In the genomic region with DNA sequence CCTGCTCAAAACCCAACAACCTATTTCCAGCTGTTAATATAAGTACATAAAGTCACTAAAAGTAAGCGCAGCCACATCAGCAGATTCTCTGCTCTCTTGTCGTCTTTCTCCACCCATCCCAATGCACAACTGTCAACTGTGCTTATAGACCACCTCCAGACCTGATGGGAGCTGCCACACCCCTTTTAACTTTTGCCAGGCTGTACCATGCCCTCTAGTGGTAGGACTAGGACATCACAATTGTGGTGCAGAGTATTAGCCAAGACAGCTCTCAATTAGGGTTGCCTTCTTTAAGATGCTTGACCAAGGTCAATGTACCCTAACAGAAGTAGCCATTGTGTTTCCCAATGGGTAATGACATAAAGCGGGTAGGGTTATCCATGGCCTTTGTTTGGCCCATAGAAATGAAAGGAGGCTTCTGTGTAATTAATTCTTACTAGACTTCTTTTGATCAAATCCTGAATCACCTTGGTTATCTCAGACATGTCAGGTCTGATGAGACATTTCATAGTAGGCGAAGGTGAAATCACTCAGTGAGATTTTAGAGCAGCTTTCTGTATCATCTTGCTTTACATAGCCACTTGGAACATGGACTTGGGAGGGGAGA, we compare ENCODE assay signal across 8 cellular contexts.
DNase-seq lines count a peak whose midpoint lies in the region; ATAC-seq and TF ChIP-seq lines count a peak whose summit lies in the region.

No MANE protein-coding gene starts in this region.

- H3K27me3 ChIP-seq in CD4-positive, alpha-beta memory T cell (ENCODE audit: insufficient read depth, low read length), result no peaks in the 10 kb centered on the region

- no peaks in the 10 kb centered on the region for H3K4me1 Mint-ChIP-seq in CD4-positive, alpha-beta memory T cell

- no peak overlapping the region for H3K4me3 ChIP-seq in CD4-positive, alpha-beta memory T cell (ENCODE audit: low read length in 2 of 2)

- ATAC-seq in GM18909 (IDR thresholded peaks at IDR 0.05; ENCODE audit: poor library complexity, unreplicated experiment) (peak; percentile 90), HG03103 (IDR thresholded peaks at IDR 0.05; ENCODE audit: low read depth, unreplicated experiment) (peak; percentile 87)

- no peak overlapping the region for H3K4me3 Mint-ChIP-seq in CD4-positive, alpha-beta memory T cell

- H3K27ac Mint-ChIP-seq in CD4-positive, alpha-beta memory T cell, result no peak overlapping the region

- POLR2A ChIA-PET in CD4-positive, alpha-beta memory T cell (lab: Charles Lee; ENCODE audit: partially characterized antibody), result no interaction called here

- TF ChIP-seq CTCF in VCaP (conservative IDR thresholded peaks at IDR 0.05), result peak; percentile 92

- CTCF ChIA-PET in CD4-positive, alpha-beta memory T cell (lab: Charles Lee; ENCODE audit: partially characterized antibody), result interaction anchor here (0.8 to 3.7 kb wide), 16 partner anchors 8 to 997 kb away, joined by 3 to 29 read pairs (median 3); no protein-coding TSS in a partner anchor

- no peaks in the 10 kb centered on the region for H3K36me3 ChIP-seq in CD4-positive, alpha-beta memory T cell (ENCODE audit: insufficient read depth, low read length)

- H3K9me3 ChIP-seq in CD4-positive, alpha-beta memory T cell (ENCODE audit: control insufficient read depth in 1 of 2, low read length in 2 of 2), result no peaks in the 10 kb centered on the region

- H3K9me3 Mint-ChIP-seq in CD4-positive, alpha-beta memory T cell, result no peaks in the 10 kb centered on the region

- no peaks in the 10 kb centered on the region for H3K4me1 ChIP-seq in CD4-positive, alpha-beta memory T cell (ENCODE audit: insufficient read depth, low read length)

- no peak overlapping the region for H3K27ac ChIP-seq in CD4-positive, alpha-beta memory T cell (ENCODE audit: low read depth, low read length)
- H3K27ac ChIP-seq in VCaP, result no peak overlapping the region
- peak overlapping the region; percentile 17 for H3K27ac ChIP-seq in substantia nigra (ENCODE audit: low read depth, low read length, poor library complexity, severe bottlenecking)

- intact Hi-C loops in CD4-positive, alpha-beta memory T cell (cut with micrococcal nuclease), result loop anchor here (1.0 to 2.0 kb wide), 3 partner anchors 43 to 643 kb away; no protein-coding TSS in a partner anchor

- H3K36me3 Mint-ChIP-seq in CD4-positive, alpha-beta memory T cell, result no peaks in the 10 kb centered on the region

- peak; percentile 24 to 59 (median 41) for DNase-seq in CD4-positive, alpha-beta memory T cell
- DNase-seq in NCI-H2107 (lab: John Stamatoyannopoulos, UW) (peak; percentile 20), dermis blood vessel endothelial cell (peak; percentile 84), lung microvascular endothelial cell (ENCODE audit: low read depth in 2 of 2) (peak; percentile 70 to 73), substantia nigra (lab: John Stamatoyannopoulos, UW) (peak in 10 of 49 donors; percentile 11 to 40 (median 24))

- peaks cover 7% of the 10 kb centered on the region in 2 donors for H3K27me3 Mint-ChIP-seq in CD4-positive, alpha-beta memory T cell
